In genomic region chr17:4939804-4940624, GRCh38 we compare ENCODE assay signal across 1 cellular context.
A peak's percentile ranks its signal among the peaks of the same experiment; 100 is the strongest.
TF ChIP-seq lines count a peak whose summit lies in the region.

Gene RNF167, plus strand, starts transcription at chr17:4940268. Its CDS starts 642 bp downstream, at chr17:4940910.
Gene SLC25A11, minus strand, starts transcription at chr17:4940046. Its CDS starts 136 bp downstream, at chr17:4939910.

TF ChIP-seq in GM12878, 131 proteins besides CTCF, POLR2A, EP300 and RAD21 (continued from another document and continues in another):
- peak; percentile 93 for TF ChIP-seq RELB (IDR thresholded peaks at IDR 0.05; ENCODE audit: low read depth)
- TF ChIP-seq ZNF622 (IDR thresholded peaks at IDR 0.05), result no peak
- no peak for TF ChIP-seq SP1 (IDR thresholded peaks at IDR 0.05; ENCODE audit: low read depth, low read length)
- peak; percentile 75; the same call in 1 of the 2 replicates for TF ChIP-seq HDGF (IDR thresholded peaks at IDR 0.05)
- TF ChIP-seq YBX1 (IDR thresholded peaks at IDR 0.05), result no peak
- no peak for TF ChIP-seq TARDBP (IDR thresholded peaks at IDR 0.05; ENCODE audit: borderline replicate concordance)
- TF ChIP-seq POU2F2 (IDR thresholded peaks at IDR 0.05; ENCODE audit: borderline replicate concordance, low read depth, low read length), result peak; percentile 62; the same call in 2 of the 3 replicates
- TF ChIP-seq BRCA1 (IDR thresholded peaks at IDR 0.05; ENCODE audit: low read depth, low read length), result peak; percentile 100
- TF ChIP-seq LARP7 (IDR thresholded peaks at IDR 0.05), result peak; percentile 94; the same call in 1 of the 2 replicates
- TF ChIP-seq STAT1 (conservative IDR thresholded peaks at IDR 0.05), result 0 out of 2 replicates have a peak, but pooled peaks have one; percentile 35
- TF ChIP-seq ATF7 (IDR thresholded peaks at IDR 0.05; ENCODE audit: low read depth), result peak; percentile 44; the same call in 1 of the 2 replicates
- no peak for TF ChIP-seq USF2 (IDR thresholded peaks at IDR 0.05; ENCODE audit: borderline replicate concordance, low read depth, low read length)
- no peak for TF ChIP-seq ZNF592 (IDR thresholded peaks at IDR 0.05)
- TF ChIP-seq SMARCA5 (IDR thresholded peaks at IDR 0.05), result no peak; the same call in 1 of the 2 replicates
- TF ChIP-seq DPF2 (IDR thresholded peaks at IDR 0.05), result peak; percentile 67; the same call in 1 of the 2 replicates
- no peak for TF ChIP-seq MTA2 (IDR thresholded peaks at IDR 0.05; ENCODE audit: low read depth)
- TF ChIP-seq CHD1 (IDR thresholded peaks at IDR 0.05; ENCODE audit: low read depth, low read length), result no peak
- TF ChIP-seq HSF1 (IDR thresholded peaks at IDR 0.05; ENCODE audit: low read depth, low read length), result no peak
- TF ChIP-seq BMI1 (IDR thresholded peaks at IDR 0.05; ENCODE audit: borderline replicate concordance), result no peak
- TF ChIP-seq TCF7 (IDR thresholded peaks at IDR 0.05; ENCODE audit: borderline replicate concordance), result no peak
- TF ChIP-seq E2F8 (IDR thresholded peaks at IDR 0.05; ENCODE audit: low read depth, partially characterized antibody), result peak; percentile 83
- TF ChIP-seq SKIL (IDR thresholded peaks at IDR 0.05; ENCODE audit: low read depth, poor library complexity, severe bottlenecking), result peak; percentile 31
- no peak for TF ChIP-seq USF1 (IDR thresholded peaks at IDR 0.05; ENCODE audit: borderline replicate concordance, extremely low read length, insufficient read depth, low read depth, low read length)
- TF ChIP-seq CEBPZ (IDR thresholded peaks at IDR 0.05; ENCODE audit: low read depth, low read length), result no peak
- peak; percentile 70 for TF ChIP-seq FOXK2 (IDR thresholded peaks at IDR 0.05)
- TF ChIP-seq CBX3 (IDR thresholded peaks at IDR 0.05; ENCODE audit: borderline replicate concordance, low read depth), result no peak
- no peak for TF ChIP-seq E4F1 (IDR thresholded peaks at IDR 0.05; ENCODE audit: borderline replicate concordance, partially characterized antibody)
- no peak for TF ChIP-seq RFX5 (IDR thresholded peaks at IDR 0.05; ENCODE audit: low read depth, low read length)
